Comparison of ENCODE assay signal across 8 cellular contexts in genomic region chr2:237732790-237733349, GRCh38.
DNase-seq lines count a peak whose midpoint lies in the region; ATAC-seq and TF ChIP-seq lines count a peak whose summit lies in the region.

No MANE protein-coding gene starts in this region.

- ATAC-seq in activated T-cell treated with anti-CD3 and anti-CD28 coated beads, Interleukin-2, amount 50 U/mL, for 4 hours: no peak

- H3K27me3 Mint-ChIP-seq in activated T-cell treated with anti-CD3 and anti-CD28 coated beads, Interleukin-2, amount 50 U/mL, for 24 hours: no peaks in the 10 kb centered on the region
- no peaks in the 10 kb centered on the region for H3K27me3 Mint-ChIP-seq in activated T-cell treated with anti-CD3 and anti-CD28 coated beads, Interleukin-2, amount 50 U/mL, for 4 hours (ENCODE audit: low read depth)
- no peaks in the 10 kb centered on the region for H3K27me3 Mint-ChIP-seq in chondrocyte (ENCODE audit: low read depth)
- no peaks in the 10 kb centered on the region for H3K27me3 Mint-ChIP-seq in mesothelial cell of epicardium (ENCODE audit: low read depth)
- H3K27me3 Mint-ChIP-seq in type B pancreatic cell: no peaks in the 10 kb centered on the region

- peaks cover 68% of the 10 kb centered on the region for H3K4me1 Mint-ChIP-seq in activated T-cell treated with anti-CD3 and anti-CD28 coated beads, Interleukin-2, amount 50 U/mL, for 24 hours (ENCODE audit: low read depth)
- peaks cover 59% of the 10 kb centered on the region for H3K4me1 Mint-ChIP-seq in activated T-cell treated with anti-CD3 and anti-CD28 coated beads, Interleukin-2, amount 50 U/mL, for 4 hours (ENCODE audit: low read depth)
- H3K4me1 Mint-ChIP-seq in chondrocyte (ENCODE audit: low read depth) (peaks cover 53% of the 10 kb centered on the region), mesothelial cell of epicardium (peaks cover 74% of the 10 kb centered on the region), type B pancreatic cell (ENCODE audit: unreplicated experiment) (peaks cover 40% of the 10 kb centered on the region)

- no peak overlapping the region for H3K4me3 Mint-ChIP-seq in activated T-cell treated with anti-CD3 and anti-CD28 coated beads, Interleukin-2, amount 50 U/mL, for 24 hours
- no peak overlapping the region for H3K4me3 Mint-ChIP-seq in activated T-cell treated with anti-CD3 and anti-CD28 coated beads, Interleukin-2, amount 50 U/mL, for 4 hours
- H3K4me3 Mint-ChIP-seq in chondrocyte (ENCODE audit: unreplicated experiment): no peak overlapping the region
- H3K4me3 Mint-ChIP-seq in mesothelial cell of epicardium: no peak overlapping the region
- H3K4me3 Mint-ChIP-seq in type B pancreatic cell: peak overlapping the region; percentile 49

- H3K36me3 Mint-ChIP-seq in activated T-cell treated with anti-CD3 and anti-CD28 coated beads, Interleukin-2, amount 50 U/mL, for 24 hours (ENCODE audit: low read depth): peaks cover 73% of the 10 kb centered on the region
- peaks cover 19% of the 10 kb centered on the region for H3K36me3 Mint-ChIP-seq in activated T-cell treated with anti-CD3 and anti-CD28 coated beads, Interleukin-2, amount 50 U/mL, for 4 hours (ENCODE audit: insufficient read depth)
- H3K36me3 Mint-ChIP-seq in chondrocyte (ENCODE audit: low read depth) (peaks cover 10% of the 10 kb centered on the region), mesothelial cell of epicardium (peaks cover 1% of the 10 kb centered on the region), type B pancreatic cell (peaks cover 7% of the 10 kb centered on the region)

- no peaks in the 10 kb centered on the region for H3K9me3 Mint-ChIP-seq in activated T-cell treated with anti-CD3 and anti-CD28 coated beads, Interleukin-2, amount 50 U/mL, for 24 hours
- H3K9me3 Mint-ChIP-seq in activated T-cell treated with anti-CD3 and anti-CD28 coated beads, Interleukin-2, amount 50 U/mL, for 4 hours: no peaks in the 10 kb centered on the region
- no peaks in the 10 kb centered on the region for H3K9me3 Mint-ChIP-seq in chondrocyte (ENCODE audit: low read depth)
- no peaks in the 10 kb centered on the region for H3K9me3 Mint-ChIP-seq in mesothelial cell of epicardium
- H3K9me3 Mint-ChIP-seq in type B pancreatic cell: no peaks in the 10 kb centered on the region

- no peak for TF ChIP-seq CTCF in chondrocyte (IDR thresholded peaks at IDR 0.05)
- no peak for TF ChIP-seq CTCF in mesothelial cell of epicardium (IDR thresholded peaks at IDR 0.05; ENCODE audit: unreplicated experiment)
- no peak for TF ChIP-seq CTCF in type B pancreatic cell (conservative IDR thresholded peaks at IDR 0.05)

- DNase-seq in activated T-cell treated with anti-CD3 and anti-CD28 coated beads, Interleukin-2, amount 50 U/mL, for 24 hours: no peak
- DNase-seq in activated T-cell treated with anti-CD3 and anti-CD28 coated beads, Interleukin-2, amount 50 U/mL, for 4 hours: no peak
- no peak for DNase-seq in chondrocyte (ENCODE audit: low spot score)
- no peak for DNase-seq in mesothelial cell of epicardium (ENCODE audit: low spot score in 2 of 2, unreplicated experiment in 2 of 2)
- DNase-seq in type B pancreatic cell (ENCODE audit: extremely low spot score, unreplicated experiment): no peak
- DNase-seq in DMS114 treated with DMSO at 0.1 percent for 48 hours (lab: John Stamatoyannopoulos, UW; ENCODE audit: unreplicated experiment): no peak
- DNase-seq in midbrain (lab: John Stamatoyannopoulos, UW): no peak
- DNase-seq in occipital lobe (lab: John Stamatoyannopoulos, UW): no peak

- peak overlapping the region; percentile 88 for H3K27ac Mint-ChIP-seq in activated T-cell treated with anti-CD3 and anti-CD28 coated beads, Interleukin-2, amount 50 U/mL, for 24 hours
- H3K27ac Mint-ChIP-seq in chondrocyte (ENCODE audit: unreplicated experiment) (peak overlapping the region; percentile 80), mesothelial cell of epicardium (peak overlapping the region; percentile 36), type B pancreatic cell (peak overlapping the region; percentile 79)

Comparison
In these comparisons a context has a peak if more than half of its experiments do, and no peak if none do; other contexts are left out.
1. H3K27ac Mint-ChIP-seq: peak in every context shown above with its lines; median percentile 88 in activated T-cell treated with anti-CD3 and anti-CD28 coated beads, Interleukin-2, amount 50 U/mL, for 24 hours; 80 in chondrocyte; 79 in type B pancreatic cell; 36 in mesothelial cell of epicardium.